10 cellular contexts compared by ENCODE assay signal in the genomic region with DNA sequence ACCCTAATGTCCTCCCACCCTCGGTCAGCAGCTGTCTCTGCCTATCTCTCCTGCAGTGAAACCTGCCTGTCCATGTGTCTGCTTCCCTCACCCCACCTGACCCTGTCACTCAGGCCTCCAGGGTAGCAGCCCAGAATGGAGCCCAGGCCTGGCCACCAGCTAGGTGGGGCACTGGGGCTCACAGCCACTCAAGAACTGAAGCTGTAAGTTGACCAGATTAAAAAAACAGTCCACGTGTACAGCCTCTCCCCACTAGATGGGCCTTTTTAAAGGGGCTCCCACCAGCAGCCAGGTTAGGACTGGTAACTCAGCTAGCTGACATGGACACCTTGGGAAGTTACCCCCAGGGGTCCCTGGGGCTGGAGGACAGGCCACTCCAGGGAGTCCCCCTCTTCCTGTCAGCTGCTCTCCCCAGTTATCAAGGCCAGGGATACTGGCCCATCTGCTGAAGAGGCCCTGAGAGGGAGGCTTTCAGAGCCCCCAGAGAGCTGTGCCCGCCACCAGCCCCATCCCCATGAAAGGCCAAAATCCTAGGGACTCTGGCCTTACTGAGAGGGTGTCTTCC. TPM values are rescaled to one million over a fixed set of nuclear protein-coding genes. Genes with fewer than 3 reads are reported as not detected.
DNase-seq lines count a peak whose midpoint lies in the region; ATAC-seq and TF ChIP-seq lines count a peak whose summit lies in the region.
"Had no signal": no experiment of that assay in that cellular context is flagged by ENCODE, and none has a peak within 500 bp of the region (broad histone marks: within the 10 kb centered on the region; RNA-seq: fewer than 3 reads in every experiment).

No MANE protein-coding gene starts in this region.

- H3K4me2 ChIP-seq in BLaER1, result peak overlapping the region; percentile 94

- no peak overlapping the region for H3K27ac Mint-ChIP-seq in glutamatergic neuron (ENCODE audit: unreplicated experiment)

- H3K27me3 Mint-ChIP-seq in glutamatergic neuron (ENCODE audit: unreplicated experiment), result peaks cover 30% of the 10 kb centered on the region

- TF ChIP-seq POLR2A in prostate gland (IDR thresholded peaks at IDR 0.05), result no peak

- ATAC-seq in GM18909 (IDR thresholded peaks at IDR 0.05; ENCODE audit: poor library complexity, unreplicated experiment) (no peak), HG02840 (IDR thresholded peaks at IDR 0.05; ENCODE audit: low FRiP score, unreplicated experiment) (no peak), GM19395 (IDR thresholded peaks at IDR 0.05; ENCODE audit: unreplicated experiment) (no peak)

- TF ChIP-seq CTCF in glutamatergic neuron (IDR thresholded peaks at IDR 0.05; ENCODE audit: partially characterized antibody, unreplicated experiment) (no peak), prostate gland (IDR thresholded peaks at IDR 0.05) (no peak)

- peaks cover 79% of the 10 kb centered on the region for H4K20me1 ChIP-seq in BLaER1

- peaks cover 20% of the 10 kb centered on the region for H3K4me1 Mint-ChIP-seq in glutamatergic neuron (ENCODE audit: low read depth, unreplicated experiment)

- H3K9me3 ChIP-seq in BLaER1, result no peaks in the 10 kb centered on the region
- no peaks in the 10 kb centered on the region for H3K9me3 ChIP-seq in SK-N-MC (ENCODE audit: low read depth, low read length)
- no peaks in the 10 kb centered on the region for H3K9me3 ChIP-seq in prostate gland

- 50% methylated on average over 3 of the region's 3 CpGs for WGBS in prostate gland

- peak overlapping the region; percentile 79 for H3K4me3 Mint-ChIP-seq in glutamatergic neuron (ENCODE audit: unreplicated experiment)

- H3K27ac ChIP-seq in BLaER1, result no peak overlapping the region
- H3K27ac ChIP-seq in SK-N-MC, result no peak overlapping the region
- H3K27ac ChIP-seq in prostate gland, result peak overlapping the region; percentile 75 to 84

- peaks cover 8% of the 10 kb centered on the region for H3K9me3 Mint-ChIP-seq in glutamatergic neuron (ENCODE audit: unreplicated experiment)

- H3K36me3 ChIP-seq in BLaER1 (no peaks in the 10 kb centered on the region), SK-N-MC (ENCODE audit: insufficient read depth, low read length) (no peaks in the 10 kb centered on the region), prostate gland (peaks cover 0 to 2% of the 10 kb centered on the region in 2 donors)

- H3K36me3 Mint-ChIP-seq in glutamatergic neuron (ENCODE audit: unreplicated experiment), result no peaks in the 10 kb centered on the region

- H3K4me3 ChIP-seq in BLaER1 (no peak overlapping the region), SK-N-MC (peak overlapping the region; percentile 80; the same call in 1 of the 2 replicates), prostate gland (peak overlapping the region in 1 of 2 donors; percentile 52)

- H3K4me1 ChIP-seq in BLaER1 (peaks cover 73% of the 10 kb centered on the region), prostate gland (replicated peaks) (no peaks in the 10 kb centered on the region)

- intact Hi-C loops in prostate gland (cut with DNase I), result no loop called here

- no peak for DNase-seq in SK-N-MC (ENCODE audit: low read depth, low spot score)
- DNase-seq in glutamatergic neuron, result no peak
- DNase-seq in prostate gland (ENCODE audit: low spot score), result no peak
- no peak for DNase-seq in NCI-H345 (lab: John Stamatoyannopoulos, UW)
- DNase-seq: NCI-H446 treated with DMSO at 0.1 percent for 48 hours had no signal

- peaks cover 85% of the 10 kb centered on the region for H3K27me3 ChIP-seq in BLaER1
- H3K27me3 ChIP-seq in prostate gland (replicated peaks; ENCODE audit: insufficient read depth), result no peaks in the 10 kb centered on the region

- no peak overlapping the region for H3K9ac ChIP-seq in BLaER1
- H3K9ac ChIP-seq in SK-N-MC (ENCODE audit: insufficient read length), result no peak overlapping the region

RNA-seq across cellular contexts. Expression of gene SMARCD3, which starts 1.4 kb away (rescaled TPM):
- total RNA-seq in glutamatergic neuron (ENCODE audit: unreplicated experiment), result 5.1 TPM
- 100 to 1,000 TPM in 1 of 2 donors, 10 to 100 TPM in 1; 35.6 to 108 TPM for total RNA-seq in prostate gland

RNA-seq across cellular contexts. Expression of gene CHPF2, which starts 14.8 kb away (rescaled TPM):
- total RNA-seq in glutamatergic neuron (ENCODE audit: unreplicated experiment) (38.1 TPM), prostate gland (10 to 100 TPM; 40.2 to 72.9 TPM)

RNA-seq across cellular contexts. Expression of gene ABCF2, which starts 20.1 kb away (rescaled TPM):
- total RNA-seq in glutamatergic neuron (ENCODE audit: unreplicated experiment) (39.1 TPM), prostate gland (10 to 100 TPM; 23.3 to 33.3 TPM)

RNA-seq across cellular contexts. Expression of gene H2BK1, which starts 36.8 kb away (rescaled TPM):
- not detected for total RNA-seq in glutamatergic neuron (ENCODE audit: unreplicated experiment)
- total RNA-seq in prostate gland, result 1 to 10 TPM in 1 of 2 donors, not detected in 1; 3.0 TPM
- total RNA-seq: lung microvascular endothelial cell had no signal

Comparison
In these comparisons a context has a peak if more than half of its experiments do, and no peak if none do; other contexts are left out.
1. H3K27ac ChIP-seq: peak in prostate gland (2 of 2); none in BLaER1 (single experiment) and SK-N-MC (single experiment).